In genomic region chr14:20530771-20531571, GRCh38 we compare ENCODE assay signal across 9 cellular contexts. TPM values are rescaled to one million over a fixed set of nuclear protein-coding genes. Genes with fewer than 3 reads are reported as not detected.
A peak's percentile ranks its signal among the peaks of the same experiment; 100 is the strongest.
DNase-seq lines count a peak whose midpoint lies in the region; ATAC-seq and TF ChIP-seq lines count a peak whose summit lies in the region.
"Had no signal": no experiment of that assay in that cellular context is flagged by ENCODE, and none has a peak within 500 bp of the region (broad histone marks: within the 10 kb centered on the region; RNA-seq: fewer than 3 reads in every experiment).

No MANE protein-coding gene starts in this region.

- no peaks in the 10 kb centered on the region for H3K9me3 Mint-ChIP-seq in mesothelial cell of epicardium

- TF ChIP-seq CTCF in mesothelial cell of epicardium (IDR thresholded peaks at IDR 0.05; ENCODE audit: unreplicated experiment) = peak; percentile 50

- no peak for TF ChIP-seq POLR2A in GM18505 (IDR thresholded peaks at IDR 0.05; ENCODE audit: borderline replicate concordance, extremely low read depth, insufficient read depth, insufficient read length)

- H3K27ac Mint-ChIP-seq in mesothelial cell of epicardium = no peak overlapping the region

- ATAC-seq in HG02885 (IDR thresholded peaks at IDR 0.05; ENCODE audit: poor library complexity, unreplicated experiment) (peak; percentile 79), GM18505 (IDR thresholded peaks at IDR 0.05; ENCODE audit: unreplicated experiment) (no peak)

- no peaks in the 10 kb centered on the region for H3K36me3 Mint-ChIP-seq in mesothelial cell of epicardium

- DNase-seq in Caki2 (ENCODE audit: low read depth) (peak; percentile 48), NCI-H748 (lab: John Stamatoyannopoulos, UW; ENCODE audit: unreplicated experiment) (peak; percentile 76), mesothelial cell of epicardium (ENCODE audit: low spot score in 2 of 2, unreplicated experiment in 2 of 2) (peak; percentile 46 to 77)
- DNase-seq in activated CD4-positive, alpha-beta T cell treated with anti-CD3 and anti-CD28 coated beads, Interleukin-2, amount 50 U/mL, for 48 hours = peak; percentile 76 to 83
- peak; percentile 58 for DNase-seq in effector CD8-positive, alpha-beta T cell (lab: John Stamatoyannopoulos, UW)
- DNase-seq in stimulated activated CD8-positive, alpha-beta memory T cell treated with anti-CD3 and anti-CD28 coated beads, Interleukin-4, amount 100 ng/mL, for 1 hour (ENCODE audit: low read depth in 2 of 2, low spot score in 1 of 2) = peak; percentile 41 to 59

- peaks cover 28% of the 10 kb centered on the region for H3K27me3 Mint-ChIP-seq in mesothelial cell of epicardium (ENCODE audit: low read depth)

- no peak overlapping the region for H3K4me3 Mint-ChIP-seq in mesothelial cell of epicardium

- peaks cover 2% of the 10 kb centered on the region for H3K4me1 Mint-ChIP-seq in mesothelial cell of epicardium

- in situ Hi-C loops in Caki2 (cut with HindIII; ENCODE audit: low pct_unique_long_range_greater_than_20kb, low sequenced_read_pairs) = no loop called here

RNA-seq across cellular contexts. Expression of gene RNASE10, which starts 25.6 kb away (rescaled TPM):
- not detected in 2 replicates for total RNA-seq in Caki2 (2014; rRNA removed; shearing (Covaris generic); ENCODE audit: low replicate concordance)
- 0.70 to 1.1 TPM (median 1.1 TPM) in 3 replicates for total RNA-seq in mesothelial cell of epicardium

RNA-seq across cellular contexts. Expression of gene RNASE9, which starts 29.9 kb away (rescaled TPM):
- not detected in 2 replicates for total RNA-seq in Caki2 (2014; rRNA removed; shearing (Covaris generic); ENCODE audit: low replicate concordance)
- not detected in 3 replicates for total RNA-seq in mesothelial cell of epicardium
- total RNA-seq: activated CD8-positive, alpha-beta memory T cell treated with anti-CD3 and anti-CD28 coated beads for 36 hours had no signal

RNA-seq across cellular contexts. Expression of gene RNASE11, which starts 56.8 kb away (rescaled TPM):
- not detected in 2 replicates for total RNA-seq in Caki2 (2014; rRNA removed; shearing (Covaris generic); ENCODE audit: low replicate concordance)
- total RNA-seq in mesothelial cell of epicardium = not detected in 3 replicates
- total RNA-seq: activated CD8-positive, alpha-beta memory T cell treated with anti-CD3 and anti-CD28 coated beads for 36 hours had no signal
